1 cellular context compared by ENCODE assay signal in the genomic region with DNA sequence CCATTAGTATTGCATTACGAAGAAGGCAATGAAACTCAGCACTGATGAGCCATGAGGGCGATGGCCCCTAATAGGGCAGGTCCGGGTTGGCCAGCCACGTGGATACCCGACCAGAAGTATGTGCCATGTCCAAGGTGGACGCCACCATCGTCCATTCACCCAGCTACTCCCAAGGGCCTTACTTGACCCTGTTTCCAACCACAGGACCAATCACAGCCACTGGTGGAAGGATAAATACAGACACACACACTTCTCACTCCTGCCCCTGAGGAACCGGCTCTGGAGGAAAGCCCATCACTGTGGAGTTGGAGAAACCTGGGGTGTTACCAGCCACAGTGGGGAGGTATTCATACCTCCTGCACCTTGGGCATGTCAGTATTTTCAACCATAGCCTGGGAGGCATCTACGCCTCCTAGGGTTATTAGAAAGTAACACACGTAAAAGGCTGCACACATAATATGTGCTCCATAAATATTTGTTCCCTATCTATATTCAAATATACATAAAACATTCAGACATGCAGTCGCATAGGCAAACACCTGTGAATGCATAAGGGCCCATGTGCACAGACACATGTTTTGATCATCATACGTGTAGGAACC.
TF ChIP-seq lines count a peak whose summit lies in the region.

No MANE protein-coding gene starts in this region.

TF ChIP-seq in GM23338, 12 proteins besides CTCF, POLR2A, EP300 and RAD21 (continued from another document):
- TF ChIP-seq, protein P1, sequence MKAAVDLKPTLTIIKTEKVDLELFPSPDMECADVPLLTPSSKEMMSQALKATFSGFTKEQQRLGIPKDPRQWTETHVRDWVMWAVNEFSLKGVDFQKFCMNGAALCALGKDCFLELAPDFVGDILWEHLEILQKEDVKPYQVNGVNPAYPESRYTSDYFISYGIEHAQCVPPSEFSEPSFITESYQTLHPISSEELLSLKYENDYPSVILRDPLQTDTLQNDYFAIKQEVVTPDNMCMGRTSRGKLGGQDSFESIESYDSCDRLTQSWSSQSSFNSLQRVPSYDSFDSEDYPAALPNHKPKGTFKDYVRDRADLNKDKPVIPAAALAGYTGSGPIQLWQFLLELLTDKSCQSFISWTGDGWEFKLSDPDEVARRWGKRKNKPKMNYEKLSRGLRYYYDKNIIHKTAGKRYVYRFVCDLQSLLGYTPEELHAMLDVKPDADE (IDR thresholded peaks at IDR 0.05) = no peak
